ENCODE assay signal across 8 cellular contexts in the genomic region with DNA sequence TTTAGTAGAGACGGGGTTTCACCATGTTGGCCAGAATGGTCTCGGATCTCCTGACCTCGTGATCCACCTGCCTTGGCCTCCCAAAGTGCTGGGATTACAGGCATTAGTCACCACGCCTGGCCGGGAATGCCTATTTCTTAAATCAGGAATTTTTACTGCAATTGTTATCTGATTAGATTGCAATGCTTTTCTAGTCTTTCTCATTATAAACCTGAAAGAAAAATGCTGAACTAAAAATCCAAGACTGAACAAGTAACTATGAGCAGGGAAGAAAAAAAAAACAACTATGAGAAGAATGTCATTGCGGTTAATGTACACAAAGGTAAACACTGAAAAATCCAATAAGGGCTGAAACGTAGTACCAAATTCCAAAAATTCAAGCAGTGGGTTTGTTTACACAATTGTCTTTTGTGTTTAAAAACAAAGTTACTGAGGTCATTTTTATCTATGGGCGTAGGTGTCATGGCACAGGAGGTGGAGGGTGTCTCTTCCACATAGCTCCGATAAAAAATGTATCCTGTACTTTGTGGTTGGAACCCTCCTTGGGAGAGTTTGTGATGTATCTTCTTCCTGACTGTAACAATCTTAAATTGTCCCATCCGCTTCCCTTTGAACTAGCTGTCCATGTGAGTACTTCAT. TPM values are rescaled to one million over a fixed set of nuclear protein-coding genes. Genes with fewer than 3 reads are reported as not detected.
DNase-seq lines count a peak whose midpoint lies in the region; ATAC-seq, FAIRE-seq and TF ChIP-seq lines count a peak whose summit lies in the region.

No MANE protein-coding gene starts in this region.

- no peaks in the 10 kb centered on the region for H4K20me1 ChIP-seq in GM12878 (ENCODE audit: control insufficient read depth, insufficient read depth)

- ATAC-seq in GM12878 = no peak
- no peak for ATAC-seq in HG03139 (IDR thresholded peaks at IDR 0.05; ENCODE audit: unreplicated experiment)

- H2BK120ac ChIP-seq in mesendoderm (ENCODE audit: low read depth, low read length) = no peak overlapping the region

- RAD21 ChIA-PET in GM12878 (lab: Charles Lee; ENCODE audit: unreplicated experiment) = interaction anchor here (1.0 to 7.9 kb wide), 13 partner anchors 9 to 322 kb away, joined by 3 to 164 read pairs (median 5); partner anchors contain the start of genes TLR1 and TMEM156

- TF ChIP-seq POLR2A in GM12878 (IDR thresholded peaks at IDR 0.05; ENCODE audit: low read depth, low read length) = no peak

- no peak overlapping the region for H3K23ac ChIP-seq in mesendoderm (ENCODE audit: low read length)

- no peak for TF ChIP-seq CTCF in GM12878 (IDR thresholded peaks at IDR 0.05 in 2 of 3, conservative IDR thresholded peaks at IDR 0.05 in 1 of 3; ENCODE audit: control insufficient read depth in 2 of 3, extremely low read depth in 1 of 3, insufficient read depth in 1 of 3, low read depth in 3 of 3, low read length in 3 of 3)
- no peak for TF ChIP-seq CTCF in BE2C (IDR thresholded peaks at IDR 0.05; ENCODE audit: low read depth, low read length)

- H3K4ac ChIP-seq in mesendoderm (ENCODE audit: low read depth, low read length) = no peak overlapping the region

- H3K9ac ChIP-seq in HUES6 (ENCODE audit: low read length) = peak overlapping the region; percentile 59
- peak overlapping the region; percentile 66 for H3K9ac ChIP-seq in GM12878 (ENCODE audit: control insufficient read depth, insufficient read depth, low read length)
- H3K9ac ChIP-seq in mesendoderm (ENCODE audit: low read length) = no peak overlapping the region

- H3K56ac ChIP-seq in mesendoderm (ENCODE audit: low read length) = no peak overlapping the region

- H3K4me1 ChIP-seq in HUES6 (ENCODE audit: control insufficient read depth, insufficient read depth, low read length) (peaks cover 11% of the 10 kb centered on the region), GM12878 (ENCODE audit: control insufficient read depth, insufficient read depth, low read length) (peaks cover 10% of the 10 kb centered on the region; the same call in 1 of the 2 replicates), mesendoderm (ENCODE audit: control insufficient read depth, low read depth, low read length) (peaks cover 5% of the 10 kb centered on the region), BE2C (peaks cover 6% of the 10 kb centered on the region)

- no peaks in the 10 kb centered on the region for H3K79me1 ChIP-seq in mesendoderm (ENCODE audit: low read length)

- peaks cover 32% of the 10 kb centered on the region for H3K79me2 ChIP-seq in GM12878 (ENCODE audit: control insufficient read depth, insufficient read depth, low read length)
- peaks cover 1% of the 10 kb centered on the region for H3K79me2 ChIP-seq in mesendoderm (ENCODE audit: control insufficient read depth, insufficient read depth, low read length)

- H3K9me3 ChIP-seq in HUES6 (ENCODE audit: control insufficient read depth, insufficient read depth, low read depth, low read length) = no peaks in the 10 kb centered on the region
- no peaks in the 10 kb centered on the region for H3K9me3 ChIP-seq in GM12878 (replicated peaks; ENCODE audit: control insufficient read depth, insufficient read depth, low read length)
- H3K9me3 ChIP-seq in BE2C = no peaks in the 10 kb centered on the region

- POLR2A ChIA-PET in GM12878 (lab: Charles Lee) = interaction anchor here (0.5 to 9.8 kb wide), 8 partner anchors 9 to 282 kb away, joined by 3 to 131 read pairs (median 6); partner anchors contain the start of gene TMEM156

- intact Hi-C loops in GM12878 (cut with micrococcal nuclease; ENCODE audit: unreplicated experiment) = loop anchor here (10.0 kb wide), 2 partner anchors 312 to 1152 kb away; partner anchors contain the start of gene RHOH

- CTCF ChIA-PET in GM12878 (lab: Yijun Ruan, JAX) = interaction anchor here (0.6 to 8.1 kb wide), 7 partner anchors 12 to 284 kb away, joined by 3 to 90 read pairs (median 7); partner anchors contain the start of gene TMEM156

- DNase-seq in A172 (ENCODE audit: low spot score) = peak; percentile 88
- no peak for DNase-seq in GM12878 (ENCODE audit: low read depth, low spot score)
- peak; percentile 32 for DNase-seq in mesendoderm
- DNase-seq in BE2C = no peak
- no peak for DNase-seq in epidermal melanocyte (ENCODE audit: insufficient read length, low spot score)
- no peak for DNase-seq in GOT3 (lab: John Stamatoyannopoulos, UW)

- H2AK5ac ChIP-seq in mesendoderm (ENCODE audit: low read length) = no peak overlapping the region

- H3K18ac ChIP-seq in mesendoderm (ENCODE audit: low read length) = peak overlapping the region; percentile 68

- H3K4me2 ChIP-seq in GM12878 (ENCODE audit: control insufficient read depth, insufficient read depth) (peak overlapping the region; percentile 79), mesendoderm (ENCODE audit: low read length) (no peak overlapping the region)

- SMC1A ChIA-PET in GM12878 (lab: Charles Lee; ENCODE audit: uncharacterized antibody, unreplicated experiment) = interaction anchor here (0.6 to 10.5 kb wide), 18 partner anchors 8 to 567 kb away, joined by 3 to 163 read pairs (median 4); partner anchors contain the start of gene TMEM156

- in situ Hi-C loops in GM12878 (cut with MboI) = loop anchor here (25.0 kb wide), 1 partner anchor 281 kb away; no protein-coding TSS in a partner anchor

- no peaks in the 10 kb centered on the region for H3K36me3 ChIP-seq in HUES6 (ENCODE audit: control insufficient read depth, insufficient read depth, low read length)
- no peaks in the 10 kb centered on the region for H3K36me3 ChIP-seq in GM12878 (ENCODE audit: control insufficient read depth in 2 of 2, insufficient read depth in 2 of 2, low read length in 1 of 2)
- no peaks in the 10 kb centered on the region for H3K36me3 ChIP-seq in mesendoderm (ENCODE audit: control insufficient read depth, insufficient read depth, low read length)
- H3K36me3 ChIP-seq in BE2C = no peaks in the 10 kb centered on the region

- no peak overlapping the region for H2BK5ac ChIP-seq in mesendoderm (ENCODE audit: low read length)

- H2AFZ ChIP-seq in GM12878 (ENCODE audit: control insufficient read depth, low read depth, low read length) = peak overlapping the region; percentile 76

- H4K5ac ChIP-seq in mesendoderm (ENCODE audit: low read length) = no peak overlapping the region

- no peak for TF ChIP-seq RAD21 in GM12878 (IDR thresholded peaks at IDR 0.05; ENCODE audit: insufficient read depth, low read depth, low read length)

- no peaks in the 10 kb centered on the region for H3K27me3 ChIP-seq in HUES6 (ENCODE audit: control insufficient read depth, insufficient read depth, low read length)
- H3K27me3 ChIP-seq in GM12878 (replicated peaks in 1 of 2; ENCODE audit: control insufficient read depth in 2 of 2, insufficient read depth in 2 of 2, low read length in 1 of 2) = no peaks in the 10 kb centered on the region
- no peaks in the 10 kb centered on the region for H3K27me3 ChIP-seq in mesendoderm (ENCODE audit: insufficient read depth, low read length, poor library complexity)
- no peaks in the 10 kb centered on the region for H3K27me3 ChIP-seq in BE2C

- TF ChIP-seq EP300 in GM12878 (IDR thresholded peaks at IDR 0.05; ENCODE audit: borderline replicate concordance in 1 of 2, control insufficient read depth in 1 of 2, low read depth in 2 of 2, low read length in 2 of 2) = no peak

- H4K8ac ChIP-seq in mesendoderm (ENCODE audit: low read depth, low read length) = no peak overlapping the region

- peak overlapping the region; percentile 85 for H2BK15ac ChIP-seq in mesendoderm (replicated peaks; ENCODE audit: low read depth)

- H3K27ac ChIP-seq in HUES6 (ENCODE audit: low read depth, low read length) (no peak overlapping the region), GM12878 (ENCODE audit: control insufficient read depth, insufficient read depth) (peak overlapping the region; percentile 75), mesendoderm (ENCODE audit: low read depth, low read length) (no peak overlapping the region)

- no peak overlapping the region for H3K4me3 ChIP-seq in HUES6 (ENCODE audit: low read depth, low read length)
- peak overlapping the region; percentile 57 for H3K4me3 ChIP-seq in GM12878
- H3K4me3 ChIP-seq in mesendoderm (ENCODE audit: low read length) = no peak overlapping the region
- H3K4me3 ChIP-seq in BE2C (ENCODE audit: low read depth, low read length) = no peak overlapping the region; the same call in 1 of the 2 replicates

- no peak for FAIRE-seq in GM12878 (lab: Jason Lieb, UNC)

- BruUV-seq in GM12878 (replicated peaks; lab: Mats Ljungman, UMichigan) = no TSS peak

- 51% methylated on average over 10 of the region's 10 CpGs for WGBS in GM12878 (ENCODE audit: insufficient coverage, insufficient replicate concordance, low lambda C conversion rate, missing lambda C conversion rate)
- no CpG with 5 or more reads among the region's 10 CpGs for WGBS in mesendoderm (ENCODE audit: extremely low coverage, insufficient coverage, low lambda C conversion rate)

RNA-seq across cellular contexts. Expression of gene TMEM156, which starts 11.0 kb away (rescaled TPM):
- 0.19 and 0.81 TPM in 2 replicates for total RNA-seq in A172 (2014; rRNA removed; shearing (Covaris generic))
- 68.8 and 85.3 TPM in 2 replicates for total RNA-seq in GM12878 (2013; cell fraction: nucleolus; rRNA removed)
- 28.1 and 30.8 TPM in 2 replicates for total RNA-seq in GM12878 (2014; rRNA removed)
- 43.3 and 46.2 TPM in 2 replicates for total RNA-seq in GM12878 (2014; rRNA removed; fragmentation: Illumina TruSeq; extraction: Trizol)
- 18.4 and 20.8 TPM in 2 replicates for total RNA-seq in GM12878 (2021)
- 17.0 TPM for polyA plus RNA-seq in GM12878 (2011; ENCODE audit: low read depth)
- 44.0 and 82.4 TPM in 2 replicates for polyA plus RNA-seq in GM12878 (2011; rRNA removed)
- 16.1 and 17.1 TPM in 2 replicates for polyA plus RNA-seq in GM12878 (2011; cell fraction: cytosol; rRNA removed)
- polyA plus RNA-seq in GM12878 (2011; cell fraction: nucleus; rRNA removed) = 11.4 and 12.4 TPM in 2 replicates
- 35.0 and 43.1 TPM in 2 replicates for polyA plus RNA-seq in GM12878 (2012)
- 48.3 and 67.7 TPM in 2 replicates for polyA plus RNA-seq in GM12878 (2014; fragmentation: Illumina TruSeq; extraction: Trizol)
- polyA plus RNA-seq in GM12878 (2014; fragmentation: Nextera tagmentation; extraction: Ambion mirVana) = 10 to 100 TPM; 35.0 to 36.2 TPM
- polyA plus RNA-seq in GM12878 (2014; rRNA removed) = 20.5 and 30.4 TPM in 2 replicates
- polyA plus RNA-seq in GM12878 (2016; fragmentation: Nextera tagmentation; extraction: Ambion mirVana) = 10 to 100 TPM; 22.4 to 27.2 TPM
- 13.0 and 25.5 TPM in 2 replicates for polyA minus RNA-seq in GM12878 (2011; rRNA and poly(A)+ RNA removed)
- polyA minus RNA-seq in GM12878 (2011; cell fraction: cytosol; rRNA and poly(A)+ RNA removed) = 5.9 and 11.6 TPM in 2 replicates
- polyA minus RNA-seq in GM12878 (2011; cell fraction: nucleus; rRNA and poly(A)+ RNA removed) = 10.0 and 11.0 TPM in 2 replicates
- not detected for polyA plus RNA-seq in mesendoderm (2013, experiment 1 of 2)
- not detected for polyA plus RNA-seq in mesendoderm (2013, experiment 2 of 2)
- polyA plus RNA-seq in BE2C (2012; ENCODE audit: insufficient read depth, insufficient read length, low read depth) = 0.29 TPM

RNA-seq across cellular contexts. Expression of gene KLHL5, which starts 18.9 kb away (rescaled TPM):
- 68.5 and 78.3 TPM in 2 replicates for total RNA-seq in A172 (2014; rRNA removed; shearing (Covaris generic))
- 37.6 and 40.5 TPM in 2 replicates for total RNA-seq in GM12878 (2013; cell fraction: nucleolus; rRNA removed)
- total RNA-seq in GM12878 (2014; rRNA removed) (11.7 and 14.2 TPM in 2 replicates), GM12878 (2014; rRNA removed; fragmentation: Illumina TruSeq; extraction: Trizol) (19.5 and 21.6 TPM in 2 replicates), GM12878 (2021) (16.9 and 19.7 TPM in 2 replicates)
- polyA plus RNA-seq in GM12878 (2011; ENCODE audit: low read depth) = 7.5 TPM
- polyA plus RNA-seq in GM12878 (2011; rRNA removed) (27.3 and 31.3 TPM in 2 replicates), GM12878 (2014; fragmentation: Illumina TruSeq; extraction: Trizol) (15.7 and 20.2 TPM in 2 replicates), GM12878 (2014; fragmentation: Nextera tagmentation; extraction: Ambion mirVana) (1 to 10 TPM; 4.7 to 7.4 TPM), GM12878 (2014; rRNA removed) (12.1 and 13.5 TPM in 2 replicates), GM12878 (2016; fragmentation: Nextera tagmentation; extraction: Ambion mirVana) (10 to 100 TPM in 1 of 2 experiments, 1 to 10 TPM in 1; 9.8 to 10.6 TPM)
- polyA plus RNA-seq in GM12878 (2011; cell fraction: cytosol; rRNA removed) = 14.5 and 17.8 TPM in 2 replicates
- polyA plus RNA-seq in GM12878 (2011; cell fraction: nucleus; rRNA removed) = 15.9 and 21.8 TPM in 2 replicates
- 9.0 and 10.2 TPM in 2 replicates for polyA plus RNA-seq in GM12878 (2012)
- 32.2 and 62.2 TPM in 2 replicates for polyA minus RNA-seq in GM12878 (2011; rRNA and poly(A)+ RNA removed)
- polyA minus RNA-seq in GM12878 (2011; cell fraction: cytosol; rRNA and poly(A)+ RNA removed) = 12.7 and 13.5 TPM in 2 replicates
- polyA minus RNA-seq in GM12878 (2011; cell fraction: nucleus; rRNA and poly(A)+ RNA removed) = 14.0 and 24.4 TPM in 2 replicates
- polyA plus RNA-seq in mesendoderm (2013, experiment 1 of 2) = 9.7 TPM
- polyA plus RNA-seq in mesendoderm (2013, experiment 2 of 2) = 9.5 TPM
- polyA plus RNA-seq in BE2C (2012; ENCODE audit: insufficient read depth, insufficient read length, low read depth) = 13.1 TPM

Comparison
In these comparisons a context has a peak if more than half of its experiments do, and no peak if none do; other contexts are left out.
1. DNase-seq: peak in A172 (single experiment) and mesendoderm (single experiment); none in GM12878 (single experiment), BE2C (single experiment), epidermal melanocyte (single experiment) and GOT3 (single experiment).
2. RNA of gene TMEM156, which starts 11.0 kb away (total RNA-seq): 18.4 to 85.3 TPM in GM12878; 0.19 to 0.81 TPM in A172; every median in the first group is over 10 times any median in the second.